2 cellular contexts compared by ENCODE assay signal in the genomic region with DNA sequence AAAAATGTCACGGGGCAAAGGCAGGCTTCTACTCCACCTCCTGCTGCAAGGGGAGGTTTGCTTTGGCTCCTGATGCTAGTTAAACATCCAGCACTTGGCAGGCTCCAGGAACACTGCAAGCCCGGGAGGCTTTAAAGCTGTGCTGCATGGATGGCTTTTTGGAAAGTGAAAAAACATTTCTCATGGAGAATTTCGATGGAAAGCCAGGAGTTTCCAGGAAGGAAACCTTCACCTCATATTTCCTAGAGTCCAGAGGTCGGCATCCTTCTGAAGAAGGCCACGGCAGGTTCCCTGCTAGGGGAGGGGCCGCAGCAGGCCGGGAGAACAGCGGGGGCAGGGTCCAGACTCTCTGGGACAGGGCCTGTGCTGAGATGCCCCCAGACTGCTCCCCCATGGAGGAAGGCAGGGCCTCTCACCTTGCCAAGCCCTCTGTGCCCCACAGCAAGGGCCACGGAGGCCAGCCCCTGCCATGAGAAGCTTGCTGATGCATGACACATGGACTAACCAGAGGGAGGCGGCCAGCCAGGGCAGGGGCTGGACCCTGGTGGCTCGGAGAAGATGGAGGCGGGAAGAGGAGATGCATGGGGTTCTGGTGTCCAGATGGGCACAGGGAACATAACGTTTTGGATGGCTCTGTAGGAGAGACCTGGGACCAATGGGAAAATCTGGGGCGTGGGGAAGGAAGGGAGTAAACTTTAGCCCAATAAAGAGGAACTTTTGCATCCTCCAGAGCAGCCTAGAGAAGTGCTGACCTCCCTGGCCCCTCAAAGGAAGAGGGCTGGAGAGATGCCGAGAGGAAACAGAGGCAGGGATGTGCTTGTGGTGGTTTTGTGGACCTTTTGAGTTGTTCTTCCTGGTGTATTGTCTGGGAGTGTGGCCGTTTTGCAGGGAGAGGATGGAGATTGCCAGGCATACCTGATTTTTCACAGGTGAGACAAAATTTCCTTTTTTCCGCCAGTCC.
A peak's percentile ranks its signal among the peaks of the same experiment; 100 is the strongest.
TF ChIP-seq lines count a peak whose summit lies in the region.

No MANE protein-coding gene starts in this region.

TF ChIP-seq in liver, 16 proteins besides CTCF, POLR2A, EP300 and RAD21:
- TF ChIP-seq RXRA (IDR thresholded peaks at IDR 0.05), result peak in 1 of 2 donors; percentile 10
- TF ChIP-seq HNF4G (IDR thresholded peaks at IDR 0.05), result no peak
- TF ChIP-seq HNF4A (conservative IDR thresholded peaks at IDR 0.05), result peak in 1 of 2 donors; percentile 18
- TF ChIP-seq NR2F2 (IDR thresholded peaks at IDR 0.05), result peak; percentile 51
- TF ChIP-seq EGR1 (IDR thresholded peaks at IDR 0.05; ENCODE audit: low read depth in 2 of 2), result no peak
- TF ChIP-seq REST (IDR thresholded peaks at IDR 0.05), result no peak

TF ChIP-seq in HepG2, 621 proteins besides CTCF, POLR2A, EP300 and RAD21:
- TF ChIP-seq LBX2 (CRISPR knock-in tag; IDR thresholded peaks at IDR 0.05; ENCODE audit: borderline replicate concordance), result no peak
- no peak for TF ChIP-seq YY1 (IDR thresholded peaks at IDR 0.05; ENCODE audit: insufficient read depth, insufficient replicate concordance, low read depth, low read length)
- no peak for TF ChIP-seq IRX3 (CRISPR knock-in tag; IDR thresholded peaks at IDR 0.05; ENCODE audit: borderline replicate concordance, low read depth)
- no peak for TF ChIP-seq SMAD9 (CRISPR knock-in tag; IDR thresholded peaks at IDR 0.05)
- TF ChIP-seq, protein P1, sequence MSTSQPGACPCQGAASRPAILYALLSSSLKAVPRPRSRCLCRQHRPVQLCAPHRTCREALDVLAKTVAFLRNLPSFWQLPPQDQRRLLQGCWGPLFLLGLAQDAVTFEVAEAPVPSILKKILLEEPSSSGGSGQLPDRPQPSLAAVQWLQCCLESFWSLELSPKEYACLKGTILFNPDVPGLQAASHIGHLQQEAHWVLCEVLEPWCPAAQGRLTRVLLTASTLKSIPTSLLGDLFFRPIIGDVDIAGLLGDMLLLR (CRISPR knock-in tag; IDR thresholded peaks at IDR 0.05), result no peak
- TF ChIP-seq MIXL1 (CRISPR knock-in tag; IDR thresholded peaks at IDR 0.05), result no peak
- TF ChIP-seq PATZ1 (CRISPR knock-in tag; IDR thresholded peaks at IDR 0.05), result no peak
- no peak for TF ChIP-seq RBFOX2 (IDR thresholded peaks at IDR 0.05; ENCODE audit: low read depth, low read length)
- TF ChIP-seq HOXA9 (CRISPR knock-in tag; IDR thresholded peaks at IDR 0.05; ENCODE audit: borderline replicate concordance), result no peak
- no peak for TF ChIP-seq ZFP91 (CRISPR knock-in tag; IDR thresholded peaks at IDR 0.05; ENCODE audit: borderline replicate concordance)
- TF ChIP-seq MTF2 (CRISPR knock-in tag; IDR thresholded peaks at IDR 0.05; ENCODE audit: borderline replicate concordance), result no peak
- no peak for TF ChIP-seq NKX3-1 (CRISPR knock-in tag; IDR thresholded peaks at IDR 0.05)
- TF ChIP-seq RELA (CRISPR knock-in tag; IDR thresholded peaks at IDR 0.05), result no peak
TF ChIP-seq in HepG2: peak in this region for 0.
